ENCODE assay signal across 8 cellular contexts in the genomic region with DNA sequence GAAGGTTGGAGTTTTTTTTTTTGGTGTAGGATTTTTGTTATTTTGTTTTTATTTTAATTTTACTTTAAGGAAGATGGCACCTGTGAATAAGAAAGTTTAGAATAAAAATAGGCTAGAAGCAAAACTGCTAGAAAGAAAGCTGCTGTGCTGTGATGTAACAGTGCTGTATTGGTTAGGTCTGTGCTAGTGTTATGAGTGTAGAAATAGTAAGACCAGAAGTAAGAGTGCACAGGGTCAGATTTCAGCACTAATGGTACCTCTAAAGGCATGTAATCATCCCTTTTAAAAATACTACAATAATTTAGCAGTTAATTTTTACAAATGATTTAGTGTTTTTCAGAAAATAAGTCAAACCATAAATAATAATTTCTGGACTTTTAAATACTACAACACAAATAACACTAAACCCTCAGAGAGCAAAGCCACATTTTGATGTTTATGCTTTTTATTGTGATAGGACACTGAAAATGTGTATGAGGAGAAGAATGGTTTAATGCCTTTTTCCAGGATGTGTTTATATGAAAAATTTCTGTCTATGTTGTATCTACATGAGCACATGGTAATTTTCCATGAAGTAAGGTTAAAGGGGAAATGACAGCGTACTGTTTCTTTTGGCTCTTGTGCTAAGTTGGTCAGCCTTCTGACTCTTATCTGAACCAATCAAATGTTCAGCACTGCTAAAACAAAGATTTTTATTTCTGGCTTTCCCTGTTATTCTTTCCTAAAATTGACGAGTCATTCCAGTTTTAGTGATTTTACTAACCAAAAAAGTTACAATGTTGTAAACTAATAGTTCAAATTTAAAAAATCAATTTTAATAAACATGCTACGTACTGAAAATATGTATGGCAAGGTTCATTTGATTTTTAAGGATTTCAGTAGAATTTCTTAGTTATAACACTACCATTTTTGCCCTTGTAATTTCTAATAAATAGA.
A peak's percentile ranks its signal among the peaks of the same experiment; 100 is the strongest.
DNase-seq lines count a peak whose midpoint lies in the region; ATAC-seq and TF ChIP-seq lines count a peak whose summit lies in the region.

No MANE protein-coding gene starts in this region.

- H3K27ac ChIP-seq in thoracic aorta = peak overlapping the region; percentile 60 to 79

- no peaks in the 10 kb centered on the region for H3K36me3 ChIP-seq in thoracic aorta

- no peaks in the 10 kb centered on the region for H3K9me3 ChIP-seq in thoracic aorta

- no peak for DNase-seq in natural killer cell treated with Interleukin-12 subunit alpha and Interleukin-12 subunit beta and Interleukin-15 and Interleukin-18, amount 100 ng/mL, for 72 hours (ENCODE audit: low spot score)
- DNase-seq in natural killer cell (no peak), thoracic aorta (ENCODE audit: low spot score) (no peak), NCI-H524 treated with DMSO at 0.1 percent for 48 hours (lab: John Stamatoyannopoulos, UW) (no peak), immature natural killer cell (no peak)
- DNase-seq in central memory CD8-positive, alpha-beta T cell (ENCODE audit: low spot score in 2 of 2) = no peak
- no peak for DNase-seq in activated CD4-positive, alpha-beta T cell treated with anti-CD3 and anti-CD28 coated beads for 1 hour

- no peak overlapping the region for H3K27ac Mint-ChIP-seq in natural killer cell treated with Interleukin-12 subunit alpha and Interleukin-12 subunit beta and Interleukin-15 and Interleukin-18, amount 100 ng/mL, for 72 hours
- H3K27ac Mint-ChIP-seq in natural killer cell (no peak overlapping the region), immature natural killer cell (no peak overlapping the region)
- H3K27ac Mint-ChIP-seq in central memory CD8-positive, alpha-beta T cell (ENCODE audit: low read depth) = peak overlapping the region; percentile 38

- no peaks in the 10 kb centered on the region for H3K27me3 ChIP-seq in thoracic aorta (replicated peaks; ENCODE audit: insufficient read depth)

- H3K4me3 Mint-ChIP-seq in natural killer cell treated with Interleukin-12 subunit alpha and Interleukin-12 subunit beta and Interleukin-15 and Interleukin-18, amount 100 ng/mL, for 72 hours = no peak overlapping the region
- H3K4me3 Mint-ChIP-seq in natural killer cell (no peak overlapping the region), immature natural killer cell (no peak overlapping the region)
- H3K4me3 Mint-ChIP-seq in central memory CD8-positive, alpha-beta T cell = no peak overlapping the region

- H3K4me3 ChIP-seq in thoracic aorta = peak overlapping the region; percentile 43

- no peaks in the 10 kb centered on the region for H3K36me3 Mint-ChIP-seq in natural killer cell treated with Interleukin-12 subunit alpha and Interleukin-12 subunit beta and Interleukin-15 and Interleukin-18, amount 100 ng/mL, for 72 hours
- H3K36me3 Mint-ChIP-seq in natural killer cell = no peaks in the 10 kb centered on the region
- peaks cover 3% of the 10 kb centered on the region for H3K36me3 Mint-ChIP-seq in central memory CD8-positive, alpha-beta T cell (ENCODE audit: insufficient read depth)
- H3K36me3 Mint-ChIP-seq in immature natural killer cell = peaks cover 5 to 16% (median 6%) of the 10 kb centered on the region in 3 donors

- intact Hi-C loops in natural killer cell (cut with micrococcal nuclease) = no loop called here

- H3K9me3 Mint-ChIP-seq in natural killer cell treated with Interleukin-12 subunit alpha and Interleukin-12 subunit beta and Interleukin-15 and Interleukin-18, amount 100 ng/mL, for 72 hours = no peaks in the 10 kb centered on the region
- H3K9me3 Mint-ChIP-seq in natural killer cell = no peaks in the 10 kb centered on the region
- no peaks in the 10 kb centered on the region for H3K9me3 Mint-ChIP-seq in central memory CD8-positive, alpha-beta T cell
- H3K9me3 Mint-ChIP-seq in immature natural killer cell = no peaks in the 10 kb centered on the region

- peaks cover 13 to 41% of the 10 kb centered on the region in 2 donors for H3K4me1 ChIP-seq in thoracic aorta (ENCODE audit: control insufficient read depth in 1 of 2, low read depth in 2 of 2)

- H3K27me3 Mint-ChIP-seq in natural killer cell treated with Interleukin-12 subunit alpha and Interleukin-12 subunit beta and Interleukin-15 and Interleukin-18, amount 100 ng/mL, for 72 hours = no peaks in the 10 kb centered on the region
- H3K27me3 Mint-ChIP-seq in natural killer cell (ENCODE audit: low read depth in 2 of 2) (no peaks in the 10 kb centered on the region), immature natural killer cell (ENCODE audit: low read depth in 3 of 3) (peaks cover 0 to 4% (median 0%) of the 10 kb centered on the region in 3 donors)
- H3K27me3 Mint-ChIP-seq in central memory CD8-positive, alpha-beta T cell = no peaks in the 10 kb centered on the region

- no peak for TF ChIP-seq CTCF in natural killer cell (IDR thresholded peaks at IDR 0.05)
- no peak for TF ChIP-seq CTCF in thoracic aorta (IDR thresholded peaks at IDR 0.05)

- peak; percentile 61 to 78 for ATAC-seq in natural killer cell treated with Interleukin-12 subunit alpha and Interleukin-12 subunit beta and Interleukin-15 and Interleukin-18, amount 100 ng/mL, for 72 hours
- ATAC-seq in natural killer cell = no peak
- peak; percentile 96 for ATAC-seq in HG03135 (IDR thresholded peaks at IDR 0.05; ENCODE audit: unreplicated experiment)
- no peak for ATAC-seq in central memory CD8-positive, alpha-beta T cell (replicated peaks; ENCODE audit: extremely low read depth, poor library complexity, severe bottlenecking)
- peak; percentile 99 for ATAC-seq in thoracic aorta (ENCODE audit: insufficient number of reproducible peaks, low FRiP score, low read depth)

- peaks cover 18 to 27% of the 10 kb centered on the region in 2 donors for H3K4me1 Mint-ChIP-seq in natural killer cell treated with Interleukin-12 subunit alpha and Interleukin-12 subunit beta and Interleukin-15 and Interleukin-18, amount 100 ng/mL, for 72 hours (ENCODE audit: low read depth in 2 of 2)
- H3K4me1 Mint-ChIP-seq in natural killer cell (peaks cover 10 to 15% of the 10 kb centered on the region in 2 donors), immature natural killer cell (peaks cover 19 to 41% of the 10 kb centered on the region in 2 donors)
- peaks cover 41% of the 10 kb centered on the region for H3K4me1 Mint-ChIP-seq in central memory CD8-positive, alpha-beta T cell

Comparison
In these comparisons a context has a peak if more than half of its experiments do, and no peak if none do; other contexts are left out.
1. ATAC-seq: peak in natural killer cell treated with Interleukin-12 subunit alpha and Interleukin-12 subunit beta and Interleukin-15 and Interleukin-18, amount 100 ng/mL, for 72 hours (2 of 2), HG03135 (single experiment) and thoracic aorta (single experiment); none in natural killer cell (0 of 3) and central memory CD8-positive, alpha-beta T cell (single experiment).